ENCODE assay signal across 8 cellular contexts in genomic region chr7:151080522-151081169, GRCh38. TPM values are rescaled to one million over a fixed set of nuclear protein-coding genes. Genes with fewer than 3 reads are reported as not detected.
DNase-seq lines count a peak whose midpoint lies in the region; ATAC-seq and TF ChIP-seq lines count a peak whose summit lies in the region.

Gene FASTK, minus strand, starts transcription at chr7:151080809. Its CDS starts 43 bp downstream, at chr7:151080766.

- ATAC-seq in GM21528 (IDR thresholded peaks at IDR 0.05; ENCODE audit: low FRiP score, unreplicated experiment), result peak; percentile 75
- peak; percentile 62 for ATAC-seq in PC-3

- H2AFZ ChIP-seq in PC-3 (ENCODE audit: low read length), result peak within 1 kb of the TSS; percentile 70

- no peaks in the 10 kb centered on the region for H3K9me3 Mint-ChIP-seq in IgD-negative memory B cell

- H3K9ac ChIP-seq in PC-3 (ENCODE audit: low read length), result peak within 1 kb of the TSS; percentile 98

- H3K27me3 ChIP-seq in PC-3 (ENCODE audit: low read length), result no peaks in the 10 kb centered on the region

- H3K27ac Mint-ChIP-seq in IgD-negative memory B cell, result peak within 1 kb of the TSS; percentile 62 to 85 (median 84)

- CTCF ChIA-PET in PC-3 (lab: Charles Lee), result no interaction called here

- H3K27ac ChIP-seq in PC-3 (ENCODE audit: low read length) (peak within 1 kb of the TSS; percentile 65), epithelial cell of prostate (peak within 1 kb of the TSS; percentile 86)

- no peaks in the 10 kb centered on the region for H3F3A ChIP-seq in PC-3 (ENCODE audit: low read length, unreplicated experiment)

- H3K36me3 ChIP-seq in PC-3 (ENCODE audit: low read depth, low read length), result no peaks in the 10 kb centered on the region; the same call in 1 of the 2 replicates

- H3K4me3 Mint-ChIP-seq in IgD-negative memory B cell, result peak within 1 kb of the TSS; percentile 86 to 96 (median 94)

- H3K4me3 ChIP-seq in PC-3 (ENCODE audit: low read length), result peak within 1 kb of the TSS; percentile 91

- H3K79me2 ChIP-seq in PC-3 (ENCODE audit: low read length), result peaks cover 41% of the 10 kb centered on the region

- intact Hi-C loops in PC-3 (cut with micrococcal nuclease), result loop anchor here (1.0 kb wide), 3 partner anchors 17 to 52 kb away; partner anchors contain the start of gene ABCB8

- H3K4me2 ChIP-seq in PC-3 (ENCODE audit: low read length), result peak within 1 kb of the TSS; percentile 95

- POLR2A ChIA-PET in PC-3 (lab: Charles Lee; ENCODE audit: unreplicated experiment), result interaction anchor here (0.6 to 0.7 kb wide), 3 partner anchors 18 to 67 kb away, joined by 3 to 15 read pairs (median 5); no protein-coding TSS in a partner anchor

- no TSS peak for BruUV-seq in PC-3 (replicated peaks; lab: Mats Ljungman, UMichigan)

- peaks cover 17 to 28% (median 26%) of the 10 kb centered on the region in 3 donors for H3K4me1 Mint-ChIP-seq in IgD-negative memory B cell

- TF ChIP-seq CTCF in PC-3 (conservative IDR thresholded peaks at IDR 0.05; ENCODE audit: low read depth, low read length), result no peak

- no peaks in the 10 kb centered on the region for H3K36me3 Mint-ChIP-seq in IgD-negative memory B cell

- H3K27me3 Mint-ChIP-seq in IgD-negative memory B cell, result no peaks in the 10 kb centered on the region

- peak; percentile 98 for DNase-seq in DMS 273 (lab: John Stamatoyannopoulos, UW; ENCODE audit: unreplicated experiment)
- DNase-seq in PC-3, result peak; percentile 94
- DNase-seq in activated T-cell treated with anti-CD3 and anti-CD28 coated beads for 4 hours, result peak; percentile 75
- peak; percentile 49 for DNase-seq in epithelial cell of prostate (ENCODE audit: low read depth, low spot score)
- DNase-seq in mucosa of gallbladder (ENCODE audit: low spot score), result peak; percentile 91
- peak; percentile 80 for DNase-seq in stimulated activated CD8-positive, alpha-beta memory T cell treated with anti-CD3 and anti-CD28 coated beads, Interleukin-4, amount 100 ng/mL, for 24 hours (ENCODE audit: low read depth)

- H3K4me1 ChIP-seq in PC-3 (ENCODE audit: insufficient read depth, low read length), result peaks cover 39% of the 10 kb centered on the region

- H4K20me1 ChIP-seq in PC-3 (ENCODE audit: low read length), result no peaks in the 10 kb centered on the region

- no peaks in the 10 kb centered on the region for H3K9me2 ChIP-seq in PC-3 (replicated peaks; ENCODE audit: low read length)

- H3K9me3 ChIP-seq in PC-3 (ENCODE audit: low read length), result no peaks in the 10 kb centered on the region

RNA-seq across cellular contexts. Expression of gene FASTK, which starts in this region (rescaled TPM):
- polyA plus RNA-seq in IgD-negative memory B cell, result 55.4 TPM
- total RNA-seq in PC-3 (2014; rRNA removed) (163 and 211 TPM in 2 replicates), mucosa of gallbladder (121 TPM)

Comparison
In these comparisons a context has a peak if more than half of its experiments do, and no peak if none do; other contexts are left out.
1. Peak in every context shown above with its lines: DNase-seq, ATAC-seq, H3K4me3 ChIP-seq and H3K27ac ChIP-seq.